19 cellular contexts compared by ENCODE assay signal in the genomic region with DNA sequence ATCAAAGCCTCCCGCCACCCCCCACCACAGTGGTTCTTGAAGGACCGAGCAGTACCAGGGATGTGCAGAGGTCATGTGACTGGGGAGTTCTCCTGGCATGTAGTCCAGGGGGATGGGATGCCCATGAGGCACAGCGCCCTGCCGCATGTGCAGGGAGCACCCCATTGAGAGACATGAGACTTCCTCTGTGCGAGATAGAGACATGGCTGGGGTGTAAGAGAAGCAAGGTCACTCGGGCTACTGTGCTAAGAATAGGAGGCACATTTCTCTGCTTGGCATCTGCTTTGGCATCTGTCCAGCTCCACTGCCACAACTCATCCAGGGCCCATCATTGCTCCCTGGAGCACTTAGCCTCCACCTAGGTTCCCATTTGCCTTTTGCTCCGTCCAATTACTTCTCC. TPM values are rescaled to one million over a fixed set of nuclear protein-coding genes. Genes with fewer than 3 reads are reported as not detected.
DNase-seq lines count a peak whose midpoint lies in the region; ATAC-seq, FAIRE-seq and TF ChIP-seq lines count a peak whose summit lies in the region.
"Had no signal": no experiment of that assay in that cellular context is flagged by ENCODE, and none has a peak within 500 bp of the region (broad histone marks: within the 10 kb centered on the region; RNA-seq: fewer than 3 reads in every experiment).

No MANE protein-coding gene starts in this region.

- FAIRE-seq in H54 (lab: Jason Lieb, UNC), result no peak
- FAIRE-seq: endometrium, frontal cortex had no signal

- H4K20me1 ChIP-seq in GM23248 (ENCODE audit: insufficient read depth), result no peaks in the 10 kb centered on the region

- ATAC-seq in Right ventricle myocardium inferior (peak; percentile 66), right cardiac atrium (peak; percentile 53 to 54)
- ATAC-seq: HCT116; stimulated activated naive CD8-positive, alpha-beta T cell treated with anti-CD3 and anti-CD28 coated beads, Interleukin-15, Interleukin-2, amounts not matched to agents 100 U/mL and 50 U/mL, for 24 hours had no signal

- in situ Hi-C loops in GM23248 (cut with MboI), result no loop called here

- intact Hi-C loops in Right ventricle myocardium inferior (cut with DNase I) (loop anchor here (10.0 kb wide), 1 partner anchor 73 kb away; no protein-coding TSS in a partner anchor), cardiac septum (cut with DNase I) (no loop called here), right cardiac atrium (cut with DNase I) (no loop called here), thyroid gland (cut with DNase I) (no loop called here)

- no peak overlapping the region for H3K4me2 ChIP-seq in GM23248 (ENCODE audit: unreplicated experiment)

- no peak overlapping the region for H3K9ac ChIP-seq in GM23248

- no peak for TF ChIP-seq POLR2A in thyroid gland (IDR thresholded peaks at IDR 0.05)
- no peak for TF ChIP-seq POLR2A in H54 (IDR thresholded peaks at IDR 0.05; ENCODE audit: low read depth, low read length)

- H3K4me3 ChIP-seq in right cardiac atrium (ENCODE audit: low read length) (no peak overlapping the region), thyroid gland (replicated peaks in 1 of 3) (no peak overlapping the region), GM23248 (no peak overlapping the region)
- H3K4me3 ChIP-seq: spleen had no signal

- H3K79me2 ChIP-seq in GM23248 (ENCODE audit: insufficient read depth), result no peaks in the 10 kb centered on the region

- no peaks in the 10 kb centered on the region for H3K9me2 ChIP-seq in GM23248 (ENCODE audit: insufficient read depth)

- H3K27me3 ChIP-seq in right cardiac atrium (ENCODE audit: control insufficient read depth, insufficient read depth), result no peaks in the 10 kb centered on the region
- H3K27me3 ChIP-seq in thyroid gland, result no peaks in the 10 kb centered on the region
- H3K27me3 ChIP-seq in GM23248 (replicated peaks; ENCODE audit: insufficient read depth), result peaks cover 67% of the 10 kb centered on the region

- TF ChIP-seq CTCF in thyroid gland (IDR thresholded peaks at IDR 0.05), result no peak

- H3K9me3 ChIP-seq in right cardiac atrium (ENCODE audit: control insufficient read depth, low read length), result no peaks in the 10 kb centered on the region
- H3K9me3 ChIP-seq in thyroid gland, result no peaks in the 10 kb centered on the region
- no peaks in the 10 kb centered on the region for H3K9me3 ChIP-seq in GM23248 (ENCODE audit: low read depth)
- H3K9me3 ChIP-seq: spleen had no signal

- H2AFZ ChIP-seq in GM23248, result no peak overlapping the region

- H3F3A ChIP-seq in GM23248 (ENCODE audit: insufficient read depth), result no peaks in the 10 kb centered on the region

- no peaks in the 10 kb centered on the region for H3K4me1 ChIP-seq in right cardiac atrium (ENCODE audit: control insufficient read depth, insufficient read depth, low read length)
- peaks cover 14 to 21% of the 10 kb centered on the region in 2 donors for H3K4me1 ChIP-seq in thyroid gland
- no peaks in the 10 kb centered on the region for H3K4me1 ChIP-seq in GM23248 (ENCODE audit: insufficient read depth)

- DNase-seq in Right ventricle myocardium inferior (ENCODE audit: missing footprints) (no peak), cardiac septum (ENCODE audit: low spot score) (no peak), NCI-H524 treated with DMSO at 0.1 percent for 48 hours (lab: John Stamatoyannopoulos, UW) (peak; percentile 13), right cardiac atrium (peak in 1 of 3 donors; percentile 53), thyroid gland (peak; percentile 13 to 18), H54 (ENCODE audit: insufficient read length, low spot score) (no peak), cerebellar cortex (ENCODE audit: low spot score) (no peak), GM23248 (no peak)
- DNase-seq: activated B cell treated with CpG ODN at 0.5 μM for 24 hours; activated T-cell treated with anti-CD3 and anti-CD28 coated beads for 4 hours; NCI-H226; spleen; stimulated activated naive CD8-positive, alpha-beta T cell treated with anti-CD3 and anti-CD28 coated beads, Interleukin-15, Interleukin-2, amounts not matched to agents 100 U/mL and 50 U/mL, for 24 hours; T-helper 1 cell had no signal

- H3K27ac ChIP-seq in right cardiac atrium (ENCODE audit: low read length) (no peak overlapping the region), thyroid gland (no peak overlapping the region), GM23248 (no peak overlapping the region)
- H3K27ac ChIP-seq: spleen had no signal

- 59% methylated on average over 7 of the region's 7 CpGs for WGBS in right cardiac atrium
- 53 to 71% methylated on average over 6 to 7 of the region's 7 CpGs for WGBS in thyroid gland, 2 donors
- WGBS in GM23248 (ENCODE audit: low coverage in 1 of 2, low lambda C conversion rate in 2 of 2, missing lambda C conversion rate in 2 of 2), 2 experiments, result 51 to 66% methylated on average over 7 of the region's 7 CpGs

- no peaks in the 10 kb centered on the region for H3K36me3 ChIP-seq in thyroid gland
- no peaks in the 10 kb centered on the region for H3K36me3 ChIP-seq in GM23248 (ENCODE audit: low read depth)
- H3K36me3 ChIP-seq: spleen had no signal

RNA-seq across cellular contexts. Expression of a gene that starts 2.4 kb away (rescaled TPM):
- 0.32 TPM for total RNA-seq in Right ventricle myocardium inferior
- 0.30 TPM for total RNA-seq in cardiac septum
- 1 to 10 TPM in 1 of 4 donors, under 1 TPM in 1, not detected in 2; 0.12 to 1.1 TPM for total RNA-seq in right cardiac atrium
- 0.59 TPM for polyA plus RNA-seq in right cardiac atrium
- under 1 TPM in 2 of 4 donors, not detected in 2; 0.54 to 0.78 TPM for total RNA-seq in thyroid gland
- not detected in 2 replicates for total RNA-seq in GM23248 (2014; rRNA removed; shearing (Covaris generic))
- polyA plus RNA-seq in GM23248 (2016; fragmentation: Nextera tagmentation; extraction: Ambion mirVana), result not detected in 2 replicates

RNA-seq across cellular contexts. Expression of a gene that starts 20.9 kb away (rescaled TPM):
- total RNA-seq in Right ventricle myocardium inferior, result not detected
- total RNA-seq in cardiac septum, result not detected
- not detected for total RNA-seq in right cardiac atrium
- polyA plus RNA-seq in right cardiac atrium, result 0.07 TPM
- total RNA-seq in thyroid gland, result 1 to 10 TPM; 1.3 to 9.9 (median 2.9) TPM
- total RNA-seq in GM23248 (2014; rRNA removed; shearing (Covaris generic)), result not detected in 2 replicates
- not detected in 2 replicates for polyA plus RNA-seq in GM23248 (2016; fragmentation: Nextera tagmentation; extraction: Ambion mirVana)
- total RNA-seq: Daoy, frontal cortex, lung microvascular endothelial cell, spleen had no signal
- polyA plus RNA-seq: spleen had no signal

RNA-seq across cellular contexts. Expression of a gene that starts 31.9 kb away (rescaled TPM):
- total RNA-seq in Right ventricle myocardium inferior (13.5 TPM), cardiac septum (17.8 TPM), right cardiac atrium (10 to 100 TPM; 14.1 to 19.7 (median 17.2) TPM), thyroid gland (10 to 100 TPM; 16.3 to 64.7 (median 25.7) TPM)
- polyA plus RNA-seq in right cardiac atrium (8.6 TPM), GM23248 (2016; fragmentation: Nextera tagmentation; extraction: Ambion mirVana) (21.8 and 24.3 TPM in 2 replicates)
- total RNA-seq in GM23248 (2014; rRNA removed; shearing (Covaris generic)), result 13.9 and 15.0 TPM in 2 replicates

RNA-seq across cellular contexts. Expression of a gene that starts 54.2 kb away (rescaled TPM):
- 41.8 TPM for total RNA-seq in Right ventricle myocardium inferior
- total RNA-seq in cardiac septum, result 29.5 TPM
- total RNA-seq in right cardiac atrium, result 10 to 100 TPM; 52.9 to 68.3 (median 60.9) TPM
- 44.3 TPM for polyA plus RNA-seq in right cardiac atrium
- 10 to 100 TPM; 18.2 to 24.3 (median 20.3) TPM for total RNA-seq in thyroid gland
- total RNA-seq in GM23248 (2014; rRNA removed; shearing (Covaris generic)), result 18.0 and 21.0 TPM in 2 replicates
- polyA plus RNA-seq in GM23248 (2016; fragmentation: Nextera tagmentation; extraction: Ambion mirVana), result 11.0 and 12.0 TPM in 2 replicates

Comparison
In these comparisons a context has a peak if more than half of its experiments do, and no peak if none do; other contexts are left out.
1. DNase-seq: peak in NCI-H524 treated with DMSO at 0.1 percent for 48 hours (single experiment) and thyroid gland (2 of 2); none in Right ventricle myocardium inferior (single experiment), cardiac septum (single experiment), H54 (single experiment), cerebellar cortex (single experiment) and GM23248 (single experiment).